Comparison of ENCODE assay signal across 1 cellular context in genomic region chr3:4980229-4981159, GRCh38.
TF ChIP-seq lines count a peak whose summit lies in the region.

No MANE protein-coding gene starts in this region.

TF ChIP-seq in WTC11, 78 proteins besides CTCF, POLR2A, EP300 and RAD21 (continued from another document):
- TF ChIP-seq STAT6 (CRISPR knock-in tag; conservative IDR thresholded peaks at IDR 0.05; ENCODE audit: low read depth) (no peak), ZNF512 (CRISPR knock-in tag; IDR thresholded peaks at IDR 0.05; ENCODE audit: borderline replicate concordance) (no peak), AR (CRISPR knock-in tag; IDR thresholded peaks at IDR 0.05) (no peak), HMGXB4 (CRISPR knock-in tag; IDR thresholded peaks at IDR 0.05) (peak; percentile 62)
